ENCODE assay signal across 14 cellular contexts in the genomic region with DNA sequence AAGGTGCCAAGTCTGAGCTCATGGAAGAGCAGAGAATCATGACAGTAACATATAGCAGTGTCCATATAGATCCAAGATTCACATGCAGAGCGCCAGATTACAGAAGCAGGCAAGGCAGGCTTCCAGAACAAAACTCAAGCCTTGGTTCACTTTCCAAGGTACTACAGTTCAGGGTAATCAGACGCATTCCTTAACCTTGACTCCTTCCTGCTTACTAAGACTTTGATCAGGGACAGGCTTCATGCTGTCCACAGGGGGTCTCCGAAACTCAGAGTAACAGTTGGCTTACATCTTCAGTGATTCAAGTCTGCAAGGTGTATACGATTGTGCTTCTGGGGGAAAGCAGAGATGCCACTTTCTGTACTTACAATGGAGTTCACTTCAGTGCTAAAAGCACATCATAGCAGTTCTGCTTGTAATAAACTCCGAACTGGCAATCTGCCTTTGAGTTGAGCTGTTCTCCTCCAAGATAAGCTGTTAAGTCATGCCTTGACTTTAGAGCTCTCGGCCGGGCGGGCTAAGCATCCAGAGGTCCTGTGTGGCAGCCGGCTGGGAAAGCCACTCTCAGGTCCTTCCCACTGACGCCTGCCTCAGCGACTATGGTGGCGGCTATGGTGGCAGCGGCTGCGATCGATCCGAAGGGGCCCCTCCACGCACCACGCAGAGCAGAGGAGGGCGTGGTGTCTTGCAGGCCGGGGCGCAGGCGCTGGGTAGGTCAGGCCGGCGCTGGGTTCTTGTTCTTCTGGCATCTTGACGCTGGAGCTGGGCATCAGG. TPM values are rescaled to one million over a fixed set of nuclear protein-coding genes. Genes with fewer than 3 reads are reported as not detected.
"Had no signal": no experiment of that assay in that cellular context is flagged by ENCODE, and none has a peak within 500 bp of the region (broad histone marks: within the 10 kb centered on the region; RNA-seq: fewer than 3 reads in every experiment).

No MANE protein-coding gene starts in this region.

RNA-seq across cellular contexts. Expression of a gene that starts 48.9 kb away (rescaled TPM):
- total RNA-seq: activated naive CD4-positive, alpha-beta T cell treated with anti-CD3 and anti-CD28 coated beads, Interleukin-2, amount 50 U/mL, for 72 hours; activated T-cell treated with anti-CD3 and anti-CD28 coated beads, Interleukin-2, amount 50 U/mL, for 72 hours; body of pancreas; cardiac muscle cell; colonic mucosa; dermis microvascular lymphatic vessel endothelial cell; esophagus squamous epithelium; frontal cortex; kidney; left lobe of liver; psoas muscle; temporal lobe; transverse colon; vagina had no signal
